In the genomic region with DNA sequence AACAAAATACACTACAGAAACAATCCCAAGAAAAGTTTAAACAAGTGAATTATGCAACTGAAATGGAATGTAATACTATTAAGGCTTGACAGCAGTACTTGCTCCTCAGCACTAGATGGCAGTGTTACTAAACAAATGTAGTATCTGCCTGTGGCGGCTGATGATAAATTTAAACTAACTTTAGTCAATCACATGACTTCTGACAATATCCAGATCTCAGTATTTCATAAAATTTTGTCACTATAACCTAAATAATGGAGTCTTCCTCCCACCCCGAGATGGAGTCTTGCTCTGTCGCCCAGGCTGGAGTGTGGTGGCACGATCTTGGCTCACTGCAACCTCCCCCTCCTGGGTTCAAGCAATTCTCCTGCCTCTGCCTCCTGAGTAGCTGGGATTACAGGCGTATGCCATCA, we compare ENCODE assay signal across 8 cellular contexts. TPM values are rescaled to one million over a fixed set of nuclear protein-coding genes. Genes with fewer than 3 reads are reported as not detected.
A peak's percentile ranks its signal among the peaks of the same experiment; 100 is the strongest.
DNase-seq lines count a peak whose midpoint lies in the region; ATAC-seq and TF ChIP-seq lines count a peak whose summit lies in the region.
"Not testable (repeated sequence)": the region's sequence is repeated elsewhere in the genome, so short reads cannot be mapped to it uniquely, and the experiment has no call there.

No MANE protein-coding gene starts in this region.

- not testable (repeated sequence) for TF ChIP-seq POLR2A in testis (IDR thresholded peaks at IDR 0.05)

- CTCF ChIA-PET in MCF 10A (lab: Yijun Ruan, JAX), result interaction anchor here (0.6 to 5.8 kb wide), 28 partner anchors 8 to 640 kb away, joined by 3 to 44 read pairs (median 4); no protein-coding TSS in a partner anchor
- CTCF ChIA-PET in naive thymus-derived CD4-positive, alpha-beta T cell (lab: Charles Lee), result interaction anchor here (0.6 to 1.2 kb wide), 4 partner anchors 15 to 565 kb away, joined by 3 to 4 read pairs (median 4); no protein-coding TSS in a partner anchor

- 47 to 59% methylated on average over 5 of the region's 5 CpGs for WGBS in testis, 2 donors

- not testable (repeated sequence) for H3K9me3 ChIP-seq in naive thymus-derived CD4-positive, alpha-beta T cell (ENCODE audit: control insufficient read depth in 2 of 3, low read length in 3 of 3); testis

- peak; percentile 94 for TF ChIP-seq CTCF in HFFc6 (IDR thresholded peaks at IDR 0.05)
- peak; percentile 83 for TF ChIP-seq CTCF in MCF 10A (IDR thresholded peaks at IDR 0.05; ENCODE audit: unreplicated experiment)
- TF ChIP-seq CTCF in testis (IDR thresholded peaks at IDR 0.05), result peak; percentile 79 to 88 (median 86)

- H3K36me3 ChIP-seq in naive thymus-derived CD4-positive, alpha-beta T cell (ENCODE audit: control insufficient read depth in 2 of 3, insufficient read depth in 3 of 3, low read length in 3 of 3), result peaks cover 0 to 30% (median 9%) of the 10 kb centered on the region in 3 experiments
- not testable (repeated sequence) for H3K36me3 ChIP-seq in testis (ENCODE audit: low read depth, missing control alignments)

- peaks cover 15% of the 10 kb centered on the region for H3K4me1 Mint-ChIP-seq in HFFc6 (ENCODE audit: low read depth)
- H3K4me1 Mint-ChIP-seq in MCF 10A (ENCODE audit: insufficient read depth, unreplicated experiment); naive thymus-derived CD4-positive, alpha-beta T cell: not testable (repeated sequence)

- DNase-seq in DMS79 treated with DMSO at 0.1 percent for 48 hours (lab: John Stamatoyannopoulos, UW), result peak; percentile 17
- DNase-seq in HFFc6, result peak; percentile 72
- peak; percentile 4 to 12 for DNase-seq in NCI-H2081 (lab: John Stamatoyannopoulos, UW)
- peak; percentile 63 for DNase-seq in SKM-1 (lab: John Stamatoyannopoulos, UW; ENCODE audit: unreplicated experiment)
- DNase-seq in MCF 10A (ENCODE audit: unreplicated experiment), result peak; percentile 51
- peak; percentile 9 for DNase-seq in glomerular endothelial cell (ENCODE audit: extremely low read depth, low read depth, low spot score)
- DNase-seq in naive thymus-derived CD4-positive, alpha-beta T cell, result peak in 7 of 9 donors; percentile 26 to 57 (median 44)
- not testable (repeated sequence) for DNase-seq in testis

- POLR2A ChIA-PET in MCF 10A (lab: Yijun Ruan, JAX), result interaction anchor here (0.8 to 1.6 kb wide), 2 partner anchors 48 to 247 kb away, joined by 3 read pairs; a partner anchor contains a TSS
- POLR2A ChIA-PET in naive thymus-derived CD4-positive, alpha-beta T cell (lab: Charles Lee), result interaction anchor here (0.6 to 1.2 kb wide), 2 partner anchors 19 to 48 kb away, joined by 3 read pairs; a partner anchor contains a TSS

- intact Hi-C loops in MCF 10A (cut with micrococcal nuclease), result loop anchor here (1.0 kb wide), 3 partner anchors 79 to 411 kb away; no protein-coding TSS in a partner anchor
- intact Hi-C loops in naive thymus-derived CD4-positive, alpha-beta T cell (cut with micrococcal nuclease), result loop anchor here (1.0 to 10.0 kb wide), 5 partner anchors 48 to 411 kb away; a partner anchor contains a TSS
- intact Hi-C loops in testis (cut with DNase I; ENCODE audit: low total_unique reads), result not testable (repeated sequence)

- not testable (repeated sequence) for H3K27me3 Mint-ChIP-seq in HFFc6 (ENCODE audit: insufficient read depth); MCF 10A (ENCODE audit: insufficient read depth, unreplicated experiment); naive thymus-derived CD4-positive, alpha-beta T cell

- not testable (repeated sequence) for H3K4me3 ChIP-seq in naive thymus-derived CD4-positive, alpha-beta T cell (ENCODE audit: low read length); testis

- H3K9me3 Mint-ChIP-seq in HFFc6; MCF 10A (ENCODE audit: unreplicated experiment); naive thymus-derived CD4-positive, alpha-beta T cell: not testable (repeated sequence)

- peak overlapping the region; percentile 43; the same call in 1 of the 2 replicates for H3K27ac Mint-ChIP-seq in HFFc6
- H3K27ac Mint-ChIP-seq in MCF 10A (ENCODE audit: low read depth, unreplicated experiment), result not testable (repeated sequence)
- H3K27ac Mint-ChIP-seq in naive thymus-derived CD4-positive, alpha-beta T cell, result peak overlapping the region in 1 of 9 donors; percentile 48

- not testable (repeated sequence) for H3K27me3 ChIP-seq in naive thymus-derived CD4-positive, alpha-beta T cell (ENCODE audit: control insufficient read depth in 2 of 2, insufficient read depth in 2 of 2, low read length in 2 of 2); testis

- H3K4me3 Mint-ChIP-seq in HFFc6; MCF 10A (ENCODE audit: unreplicated experiment); naive thymus-derived CD4-positive, alpha-beta T cell: not testable (repeated sequence)

- H3K4me1 ChIP-seq in naive thymus-derived CD4-positive, alpha-beta T cell (ENCODE audit: control insufficient read depth in 2 of 2, insufficient read depth in 2 of 2, low read length in 2 of 2), result not testable (repeated sequence)
- H3K4me1 ChIP-seq in testis, result peaks cover 12% of the 10 kb centered on the region

- H3K36me3 Mint-ChIP-seq in HFFc6 (ENCODE audit: low read depth), result not testable (repeated sequence)
- H3K36me3 Mint-ChIP-seq in MCF 10A (ENCODE audit: insufficient read depth, unreplicated experiment), result peaks cover 57% of the 10 kb centered on the region
- peaks cover 5 to 35% (median 10%) of the 10 kb centered on the region in 5 donors for H3K36me3 Mint-ChIP-seq in naive thymus-derived CD4-positive, alpha-beta T cell

- ATAC-seq in naive thymus-derived CD4-positive, alpha-beta T cell, result peak; percentile 88

- BruUV-seq in MCF 10A (replicated peaks; lab: Mats Ljungman, UMichigan), result not testable (repeated sequence)

- H3K27ac ChIP-seq in naive thymus-derived CD4-positive, alpha-beta T cell (ENCODE audit: low read depth, low read length); testis: not testable (repeated sequence)

RNA-seq across cellular contexts. Expression of a gene that starts 43.8 kb away (rescaled TPM):
- 100 to 1,000 TPM; 335 to 562 (median 471) TPM for total RNA-seq in HFFc6 (2021; fragmentation: NEBNext Ultra II Directional; extraction: Animal tissue kit (Norgen Biotek cat#: 25700))
- total RNA-seq in MCF 10A (2022) (179 and 326 TPM in 2 replicates), glomerular endothelial cell (306 and 395 TPM in 2 replicates), testis (100 to 1,000 TPM; 112 to 184 TPM)
- total RNA-seq in naive thymus-derived CD4-positive, alpha-beta T cell, result 100 to 1,000 TPM in 3 of 5 experiments, 10 to 100 TPM in 2; 83.5 to 333 (median 121) TPM
- 10 to 100 TPM; 60.7 to 63.4 TPM for polyA plus RNA-seq in naive thymus-derived CD4-positive, alpha-beta T cell
- 99.9 TPM for polyA plus RNA-seq in testis (ENCODE audit: insufficient read depth, low read depth, low replicate concordance)

RNA-seq across cellular contexts. Expression of a gene that starts 47.7 kb away (rescaled TPM):
- total RNA-seq in HFFc6 (2021; fragmentation: NEBNext Ultra II Directional; extraction: Animal tissue kit (Norgen Biotek cat#: 25700)), result 10 to 100 TPM; 14.9 to 18.8 (median 16.6) TPM
- total RNA-seq in MCF 10A (2022), result 22.1 and 23.6 TPM in 2 replicates
- total RNA-seq in glomerular endothelial cell, result 14.2 and 18.4 TPM in 2 replicates
- 10 to 100 TPM; 34.0 to 51.3 (median 40.1) TPM for total RNA-seq in naive thymus-derived CD4-positive, alpha-beta T cell
- polyA plus RNA-seq in naive thymus-derived CD4-positive, alpha-beta T cell, result 10 to 100 TPM; 66.1 to 68.0 TPM
- total RNA-seq in testis, result 10 to 100 TPM; 31.3 to 35.6 TPM
- polyA plus RNA-seq in testis (ENCODE audit: insufficient read depth, low read depth, low replicate concordance), result 20.9 TPM
